Comparison of ENCODE assay signal across 22 cellular contexts in the genomic region with DNA sequence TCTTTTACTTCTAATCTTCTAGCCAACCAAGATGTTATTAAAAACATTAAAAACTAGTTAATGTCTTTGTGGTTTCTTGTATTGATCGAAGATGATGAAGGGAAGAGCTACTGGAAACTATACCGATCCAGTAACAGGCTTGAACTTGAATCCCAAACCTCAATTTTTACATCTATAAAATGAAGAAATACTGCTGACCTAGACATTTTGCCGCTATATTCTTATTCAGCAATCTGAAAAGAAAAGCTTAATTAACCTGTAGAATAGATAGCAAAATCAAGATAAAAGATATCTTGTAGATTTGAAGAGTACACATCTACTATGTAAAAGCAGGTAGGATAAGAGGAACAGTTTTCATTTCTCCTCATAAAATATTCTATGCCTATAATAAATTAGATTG.
"Had no signal": no experiment of that assay in that cellular context is flagged by ENCODE, and none has a peak within 500 bp of the region (broad histone marks: within the 10 kb centered on the region; RNA-seq: fewer than 3 reads in every experiment).

No MANE protein-coding gene starts in this region.

- H3K9me3 ChIP-seq: esophagus muscularis mucosa, gastrocnemius medialis, heart right ventricle, left lung had no signal

- DNase-seq: dermis blood vessel endothelial cell; dorsolateral prefrontal cortex; effector CD4-positive, alpha-beta T cell; effector memory CD4-positive, alpha-beta T cell; foreskin keratinocyte; gastrocnemius medialis; glutamatergic neuron; head of caudate nucleus; heart right ventricle; hippocampal formation; left cardiac atrium; left lung; left ventricle myocardium superior; mammary epithelial cell; mesendoderm; midbrain had no signal

- H3K4me1 ChIP-seq: esophagus muscularis mucosa, foreskin keratinocyte, gastrocnemius medialis, left lung had no signal

- H3K27me3 ChIP-seq: dorsolateral prefrontal cortex, esophagus muscularis mucosa, foreskin keratinocyte, gastrocnemius medialis, heart right ventricle, left lung had no signal

- H3K4me3 ChIP-seq: coronary artery, dorsolateral prefrontal cortex, esophagus muscularis mucosa, gastrocnemius medialis, heart right ventricle, left lung, lung had no signal

- H3K27ac ChIP-seq: coronary artery, dorsolateral prefrontal cortex, esophagus muscularis mucosa, foreskin keratinocyte, gastrocnemius medialis, heart right ventricle, left lung had no signal

- FAIRE-seq: colon, endothelial cell of umbilical vein, keratinocyte had no signal

- ATAC-seq: foreskin keratinocyte, gastrocnemius medialis, heart right ventricle, left cardiac atrium, left lung, left ventricle myocardium superior had no signal

- H3K36me3 ChIP-seq: esophagus muscularis mucosa, gastrocnemius medialis, heart right ventricle, left lung had no signal
